ENCODE assay signal across 8 cellular contexts in the genomic region with DNA sequence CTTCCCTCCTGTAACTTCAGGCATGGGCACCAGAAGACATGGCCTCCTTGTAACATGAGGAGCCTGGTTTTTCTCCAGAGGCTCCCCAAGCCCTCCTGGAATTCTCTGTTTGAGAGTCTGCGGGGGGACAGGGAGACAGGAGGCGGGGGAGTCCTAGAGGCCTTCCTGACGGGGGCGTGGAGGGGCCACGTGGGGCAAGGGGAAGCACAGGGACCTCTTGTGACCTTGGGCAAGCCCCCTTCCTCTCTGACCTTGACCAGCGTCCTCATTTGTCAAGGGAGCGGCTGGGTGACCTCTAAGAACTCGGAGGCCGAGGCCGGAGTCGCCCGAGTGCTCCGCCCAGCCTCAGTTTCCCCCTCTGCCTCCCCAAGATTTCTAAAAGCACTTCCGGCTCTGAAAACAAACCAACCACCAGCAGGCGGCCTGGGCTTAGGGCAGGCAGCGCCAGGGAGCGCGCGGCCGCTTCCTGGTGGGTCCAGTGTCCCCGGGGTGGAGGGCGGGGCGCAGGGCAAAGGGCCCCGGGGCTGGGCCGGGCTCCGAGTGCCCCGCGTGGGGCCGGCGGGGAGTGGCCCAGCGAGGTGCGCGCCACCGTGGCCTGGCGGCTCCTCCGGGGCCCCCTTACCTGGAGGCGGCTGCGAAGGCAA.
DNase-seq lines count a peak whose midpoint lies in the region; ATAC-seq lines count a peak whose summit lies in the region.

No MANE protein-coding gene starts in this region.

- no peaks in the 10 kb centered on the region for H3K9me3 ChIP-seq in iPS-20b (ENCODE audit: insufficient read depth, low read depth, low read length)

- peak; percentile 63 for ATAC-seq in HG03354 (IDR thresholded peaks at IDR 0.05; ENCODE audit: poor library complexity, severe bottlenecking, unreplicated experiment)

- no peak overlapping the region for H3K27ac ChIP-seq in iPS-20b (ENCODE audit: low read length)

- no peaks in the 10 kb centered on the region for H3K36me3 ChIP-seq in iPS-20b (ENCODE audit: insufficient read depth, low read depth, low read length)

- peak overlapping the region; percentile 43; the same call in 1 of the 2 replicates for H3K4me3 ChIP-seq in iPS-20b (ENCODE audit: low read length)

- peaks cover 38% of the 10 kb centered on the region for H3K27me3 ChIP-seq in iPS-20b (ENCODE audit: insufficient read depth, low read length)

- H3K9ac ChIP-seq in iPS-20b (ENCODE audit: low read depth, low read length): no peak overlapping the region; the same call in 1 of the 2 replicates

- DNase-seq in NK-92 treated with Interleukin-12 subunit alpha and Interleukin-12 subunit beta, amount 100 ng/mL, for 24 hours (lab: John Stamatoyannopoulos, UW): peak; percentile 62
- DNase-seq in NK-92 (lab: John Stamatoyannopoulos, UW; ENCODE audit: unreplicated experiment) (no peak), T-helper 1 cell (peak; percentile 19 to 69 (median 32)), amniotic epithelial cell (ENCODE audit: low read depth) (peak; percentile 40), NCI-H748 treated with DMSO at 0.1 percent for 48 hours (lab: John Stamatoyannopoulos, UW) (no peak)
- peak; percentile 7 to 31 for DNase-seq in stimulated activated CD4-positive, alpha-beta T cell treated with anti-CD3 and anti-CD28 coated beads, Interleukin-15, amount 100 ng/mL, for 1 hour (ENCODE audit: low read depth in 1 of 2, low spot score in 1 of 2)

- H3K4me1 ChIP-seq in iPS-20b (ENCODE audit: insufficient read depth, low read length): peaks cover 3% of the 10 kb centered on the region; the same call in 1 of the 2 replicates

Comparison
In these comparisons a context has a peak if more than half of its experiments do, and no peak if none do; other contexts are left out.
1. DNase-seq: peak in NK-92 treated with Interleukin-12 subunit alpha and Interleukin-12 subunit beta, amount 100 ng/mL, for 24 hours (single experiment), T-helper 1 cell (5 of 5), amniotic epithelial cell (single experiment) and stimulated activated CD4-positive, alpha-beta T cell treated with anti-CD3 and anti-CD28 coated beads, Interleukin-15, amount 100 ng/mL, for 1 hour (2 of 2); none in NK-92 (single experiment) and NCI-H748 treated with DMSO at 0.1 percent for 48 hours (single experiment).